In genomic region chr5:178428341-178429155, GRCh38 we compare ENCODE assay signal across 13 cellular contexts.
A peak's percentile ranks its signal among the peaks of the same experiment; 100 is the strongest.
DNase-seq lines count a peak whose midpoint lies in the region; ATAC-seq and TF ChIP-seq lines count a peak whose summit lies in the region.
"Had no signal": no experiment of that assay in that cellular context is flagged by ENCODE, and none has a peak within 500 bp of the region (broad histone marks: within the 10 kb centered on the region; RNA-seq: fewer than 3 reads in every experiment).

No MANE protein-coding gene starts in this region.

- no peak for TF ChIP-seq CTCF in GM23338 (conservative IDR thresholded peaks at IDR 0.05; ENCODE audit: low read depth in 2 of 2)
- no peak for TF ChIP-seq CTCF in uterus (IDR thresholded peaks at IDR 0.05)
- TF ChIP-seq CTCF in GM13977 (IDR thresholded peaks at IDR 0.05; ENCODE audit: extremely low read depth, insufficient read depth, missing control alignments): no peak

- H3F3A ChIP-seq in GM23338 (replicated peaks; ENCODE audit: low read depth): no peaks in the 10 kb centered on the region

- no peak overlapping the region for H4K12ac ChIP-seq in trophoblast cell (ENCODE audit: low read depth, low read length)

- no peak for TF ChIP-seq POLR2A in uterus (IDR thresholded peaks at IDR 0.05)

- H3K36me3 Mint-ChIP-seq in GM23338 (ENCODE audit: low read depth): peaks cover 5% of the 10 kb centered on the region; the same call in 2 of the 3 replicates

- H3K36me3 ChIP-seq in GM23338 (ENCODE audit: insufficient read depth): no peaks in the 10 kb centered on the region
- no peaks in the 10 kb centered on the region for H3K36me3 ChIP-seq in iPS-20b (ENCODE audit: insufficient read depth, low read depth, low read length)
- H3K36me3 ChIP-seq in trophoblast cell (ENCODE audit: control insufficient read depth in 1 of 2, insufficient read depth in 2 of 2, low read length in 2 of 2): no peaks in the 10 kb centered on the region
- H3K36me3 ChIP-seq in uterus: no peaks in the 10 kb centered on the region
- H3K36me3 ChIP-seq: ascending aorta, tibial artery had no signal

- in situ Hi-C loops in GM13977 (cut with MboI; ENCODE audit: low pct_unique_long_range_greater_than_20kb, low sequenced_read_pairs, unreplicated experiment): no loop called here

- no CpG with 5 or more reads among the region's 20 CpGs for WGBS in trophoblast cell (ENCODE audit: extremely low coverage, insufficient coverage, insufficient read length)

- no peak overlapping the region for H4K91ac ChIP-seq in trophoblast cell (ENCODE audit: low read depth, low read length)

- H3K27me3 ChIP-seq in GM23338 (ENCODE audit: insufficient read depth) (no peaks in the 10 kb centered on the region), iPS-20b (ENCODE audit: insufficient read depth, low read length) (no peaks in the 10 kb centered on the region), trophoblast cell (ENCODE audit: insufficient read depth, low read length) (no peaks in the 10 kb centered on the region), uterus (no peaks in the 10 kb centered on the region)
- H3K27me3 ChIP-seq: ascending aorta had no signal

- H3K9me3 ChIP-seq in iPS-20b (ENCODE audit: insufficient read depth, low read depth, low read length) (no peaks in the 10 kb centered on the region), trophoblast cell (ENCODE audit: insufficient read depth, low read depth, low read length) (peaks cover 2% of the 10 kb centered on the region), uterus (no peaks in the 10 kb centered on the region)
- H3K9me3 ChIP-seq: ascending aorta, tibial artery had no signal

- no peak overlapping the region for H3K18ac ChIP-seq in trophoblast cell (ENCODE audit: low read length)

- H2BK120ac ChIP-seq in trophoblast cell (ENCODE audit: insufficient read depth, low read length, poor library complexity): no peak overlapping the region

- no peaks in the 10 kb centered on the region for H3K79me1 ChIP-seq in trophoblast cell (ENCODE audit: low read length)

- ATAC-seq in GM23338 (peak; percentile 60), HG03457 (IDR thresholded peaks at IDR 0.05; ENCODE audit: unreplicated experiment) (no peak)

- intact Hi-C loops in uterus (cut with DNase I; ENCODE audit: low total_unique reads): no loop called here

- H3K4me3 ChIP-seq in GM23338 (no peak overlapping the region), iPS-20b (ENCODE audit: low read length) (no peak overlapping the region), trophoblast cell (ENCODE audit: low read depth, low read length) (no peak overlapping the region), uterus (no peak overlapping the region)
- H3K4me3 ChIP-seq: ascending aorta, tibial artery had no signal

- H3K4me1 ChIP-seq in GM23338 (ENCODE audit: insufficient read depth) (peaks cover 6% of the 10 kb centered on the region; the same call in 1 of the 2 replicates), iPS-20b (ENCODE audit: insufficient read depth, low read length) (peaks cover 18% of the 10 kb centered on the region), trophoblast cell (ENCODE audit: control insufficient read depth in 1 of 2, insufficient read depth in 2 of 2, low read length in 2 of 2) (peaks cover 6 to 9% of the 10 kb centered on the region in 2 experiments), uterus (no peaks in the 10 kb centered on the region)
- H3K4me1 ChIP-seq: ascending aorta, tibial artery had no signal

- no peak for DNase-seq in GM23338 (ENCODE audit: low spot score)
- peak; percentile 59 for DNase-seq in cerebellum (ENCODE audit: low spot score)
- DNase-seq in trophoblast cell: no peak
- no peak for DNase-seq in uterus
- DNase-seq in foreskin melanocyte: no peak
- DNase-seq in GM13977 (ENCODE audit: low spot score): no peak
- DNase-seq: activated T-cell treated with anti-CD3 and anti-CD28 coated beads, Interleukin-2, amount 50 U/mL, for 24 hours; NCI-H187; T-helper 9 cell; tibial artery had no signal

- H2AK5ac ChIP-seq in trophoblast cell (ENCODE audit: low read length): peak overlapping the region; percentile 8

- no peak overlapping the region for H3K4ac ChIP-seq in trophoblast cell (ENCODE audit: low read depth, low read length)

- no peaks in the 10 kb centered on the region for H4K20me1 ChIP-seq in GM23338 (replicated peaks; ENCODE audit: insufficient read depth)

- H3K14ac ChIP-seq in trophoblast cell (ENCODE audit: low read length): no peak overlapping the region

- H2AFZ ChIP-seq in GM23338 (no peak overlapping the region), trophoblast cell (ENCODE audit: insufficient read depth, low read length, poor library complexity) (no peak overlapping the region)

- H3K23ac ChIP-seq in trophoblast cell (ENCODE audit: low read length): no peak overlapping the region

- no peak overlapping the region for H2BK12ac ChIP-seq in trophoblast cell (ENCODE audit: low read length)

- H3K27ac Mint-ChIP-seq in GM23338: peak overlapping the region; percentile 36; the same call in 1 of the 2 replicates
- H3K27ac Mint-ChIP-seq: activated T-cell treated with anti-CD3 and anti-CD28 coated beads, Interleukin-2, amount 50 U/mL, for 24 hours had no signal

- H3K9me3 Mint-ChIP-seq in GM23338: peaks cover 9% of the 10 kb centered on the region
- H3K9me3 Mint-ChIP-seq: activated T-cell treated with anti-CD3 and anti-CD28 coated beads, Interleukin-2, amount 50 U/mL, for 24 hours had no signal

- H3K79me2 ChIP-seq in GM23338 (replicated peaks; ENCODE audit: insufficient read depth) (no peaks in the 10 kb centered on the region), trophoblast cell (ENCODE audit: control insufficient read depth, insufficient read depth, low read length, poor library complexity) (no peaks in the 10 kb centered on the region)

- no peak overlapping the region for H3K27ac ChIP-seq in GM23338 (ENCODE audit: low read depth)
- H3K27ac ChIP-seq in iPS-20b (ENCODE audit: low read length): no peak overlapping the region
- H3K27ac ChIP-seq in trophoblast cell (ENCODE audit: low read depth, low read length): no peak overlapping the region
- H3K27ac ChIP-seq in uterus: no peak overlapping the region
- H3K27ac ChIP-seq: ascending aorta, tibial artery had no signal

- H3K4me3 Mint-ChIP-seq in GM23338: no peak overlapping the region
- H3K4me3 Mint-ChIP-seq: activated T-cell treated with anti-CD3 and anti-CD28 coated beads, Interleukin-2, amount 50 U/mL, for 24 hours had no signal

- peaks cover 7% of the 10 kb centered on the region for H3K27me3 Mint-ChIP-seq in GM23338 (ENCODE audit: insufficient read depth, low read depth, poor library complexity)
- H3K27me3 Mint-ChIP-seq: activated T-cell treated with anti-CD3 and anti-CD28 coated beads, Interleukin-2, amount 50 U/mL, for 24 hours had no signal

- H3K9me2 ChIP-seq in GM23338 (ENCODE audit: insufficient read depth): no peaks in the 10 kb centered on the region

- H2BK5ac ChIP-seq in trophoblast cell (ENCODE audit: low read depth, low read length, poor library complexity): no peak overlapping the region

- H3K9ac ChIP-seq in iPS-20b (ENCODE audit: low read depth, low read length): peak overlapping the region; percentile 25; the same call in 1 of the 2 replicates
- H3K9ac ChIP-seq in trophoblast cell (ENCODE audit: low read length): no peak overlapping the region

- H3K4me1 Mint-ChIP-seq in GM23338: peaks cover 32% of the 10 kb centered on the region

- H4K8ac ChIP-seq in trophoblast cell (ENCODE audit: low read depth, low read length): no peak overlapping the region

- no peak overlapping the region; the same call in 1 of the 2 replicates for H3K4me2 ChIP-seq in GM23338
- no peak overlapping the region for H3K4me2 ChIP-seq in trophoblast cell (ENCODE audit: low read length)

TF ChIP-seq in GM23338, 12 proteins besides CTCF, POLR2A, EP300 and RAD21:
- TF ChIP-seq CREB1 (CRISPR knock-in tag; IDR thresholded peaks at IDR 0.05; ENCODE audit: low read depth): no peak
- no peak for TF ChIP-seq EZH2phosphoT487 (IDR thresholded peaks at IDR 0.05; ENCODE audit: unreplicated experiment)
TF ChIP-seq in GM23338: peak in this region for 0.
